Comparison of ENCODE assay signal across 21 cellular contexts in genomic region chr4:83782591-83782990, GRCh38.
DNase-seq lines count a peak whose midpoint lies in the region; ATAC-seq and TF ChIP-seq lines count a peak whose summit lies in the region.
"Had no signal": no experiment of that assay in that cellular context is flagged by ENCODE, and none has a peak within 500 bp of the region (broad histone marks: within the 10 kb centered on the region; RNA-seq: fewer than 3 reads in every experiment).

No MANE protein-coding gene starts in this region.

- H3K27me3 Mint-ChIP-seq in endodermal cell (ENCODE audit: insufficient read depth): peaks cover 2% of the 10 kb centered on the region
- H3K27me3 Mint-ChIP-seq: B cell had no signal

- peak overlapping the region; percentile 42 for H3K27ac Mint-ChIP-seq in endodermal cell
- H3K27ac Mint-ChIP-seq: B cell, CD14-positive monocyte had no signal

- H3K4me3 Mint-ChIP-seq in endodermal cell: no peak overlapping the region
- H3K4me3 Mint-ChIP-seq: B cell, CD14-positive monocyte had no signal

- no peaks in the 10 kb centered on the region for H3K36me3 Mint-ChIP-seq in endodermal cell (ENCODE audit: low read depth)
- H3K36me3 Mint-ChIP-seq: CD14-positive monocyte had no signal

- WGBS in endodermal cell (ENCODE audit: insufficient coverage in 1 of 2, insufficient read length in 1 of 2), 2 experiments: 70 to 86% methylated on average over 5 to 6 of the region's 6 CpGs

- H3K27me3 ChIP-seq in endodermal cell (ENCODE audit: control insufficient read depth, insufficient read depth, low read length, poor library complexity, severe bottlenecking): no peaks in the 10 kb centered on the region
- H3K27me3 ChIP-seq: MG63 had no signal

- peak; percentile 36 for DNase-seq in ELR (ENCODE audit: low read depth)
- peak; percentile 28 for DNase-seq in RPMI7951 (ENCODE audit: low read depth)
- no peak for DNase-seq in endodermal cell
- DNase-seq in renal cortical epithelial cell (ENCODE audit: low read depth): peak; percentile 2
- DNase-seq in DMS53 (lab: John Stamatoyannopoulos, UW): no peak
- no peak for DNase-seq in effector CD4-positive, alpha-beta T cell
- DNase-seq: GM23248, HCEC 1CT, IMR-90, Kasumi-1, MG63, NCI-H1417, NCI-H1694 treated with DMSO at 0.1 percent for 48 hours, NCI-H2081 treated with DMSO at 0.1 percent for 48 hours, NCI-H446 treated with DMSO at 0.1 percent for 48 hours, NCI-H526 treated with DMSO at 0.1 percent for 48 hours, Right ventricle myocardium superior had no signal

- no peaks in the 10 kb centered on the region for H3K36me3 ChIP-seq in endodermal cell (ENCODE audit: control insufficient read depth, insufficient read depth, low read length)
- H3K36me3 ChIP-seq: MG63 had no signal

- no peaks in the 10 kb centered on the region for H3K9me3 Mint-ChIP-seq in endodermal cell
- H3K9me3 Mint-ChIP-seq: CD14-positive monocyte had no signal

- no peak for TF ChIP-seq CTCF in endodermal cell (conservative IDR thresholded peaks at IDR 0.05)

- peaks cover 35% of the 10 kb centered on the region for H3K4me1 Mint-ChIP-seq in endodermal cell
- H3K4me1 Mint-ChIP-seq: B cell, CD14-positive monocyte had no signal

- H3K27ac ChIP-seq in endodermal cell (ENCODE audit: low read depth, low read length): no peak overlapping the region
- H3K27ac ChIP-seq: GM23248, HL-60 had no signal

- H3K9ac ChIP-seq in endodermal cell (ENCODE audit: extremely low read depth, low read length, poor library complexity, severe bottlenecking): no peak overlapping the region
- H3K9ac ChIP-seq: GM23248 had no signal

- H3K4me3 ChIP-seq in endodermal cell (ENCODE audit: low read length): no peak overlapping the region
- H3K4me3 ChIP-seq: GM23248, MG63 had no signal

- no peaks in the 10 kb centered on the region for H3K4me1 ChIP-seq in endodermal cell (ENCODE audit: control insufficient read depth, insufficient read depth, low read length)

- H3K9me3 ChIP-seq in endodermal cell (ENCODE audit: control insufficient read depth, low read length): no peaks in the 10 kb centered on the region
- H3K9me3 ChIP-seq: MG63 had no signal

- ATAC-seq in GM19324 (IDR thresholded peaks at IDR 0.05; ENCODE audit: low FRiP score, unreplicated experiment): no peak

Comparison
In these comparisons a context has a peak if more than half of its experiments do, and no peak if none do; other contexts are left out.
1. DNase-seq: peak in ELR (single experiment), RPMI7951 (single experiment) and renal cortical epithelial cell (single experiment); none in endodermal cell (single experiment), DMS53 (single experiment) and effector CD4-positive, alpha-beta T cell (single experiment).